8 cellular contexts compared by ENCODE assay signal in the genomic region with DNA sequence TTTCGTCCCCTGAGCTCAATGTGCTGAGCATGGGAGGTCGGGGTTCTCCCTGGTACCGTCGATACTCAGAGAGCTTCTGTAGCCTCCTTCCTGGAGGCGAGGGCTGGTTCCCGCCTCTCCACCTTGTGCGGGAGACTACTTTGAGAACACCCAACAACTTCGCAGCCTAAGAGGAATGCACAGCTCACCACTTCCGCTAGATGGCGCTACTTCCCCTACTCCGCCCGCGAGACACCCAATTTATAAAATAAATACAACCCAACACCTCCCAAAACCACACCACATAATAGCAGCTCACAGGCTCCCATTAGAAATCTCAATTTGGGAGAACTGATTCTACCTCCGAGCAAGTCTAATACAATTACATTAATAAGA. TPM values are rescaled to one million over a fixed set of nuclear protein-coding genes. Genes with fewer than 3 reads are reported as not detected.
DNase-seq lines count a peak whose midpoint lies in the region; ATAC-seq and TF ChIP-seq lines count a peak whose summit lies in the region.

No MANE protein-coding gene starts in this region.

- H3K9me3 ChIP-seq in MM.1S (replicated peaks; ENCODE audit: insufficient read depth, low read length) = no peaks in the 10 kb centered on the region
- H3K9me3 ChIP-seq in ascending aorta = no peaks in the 10 kb centered on the region

- CTCF ChIA-PET in T-cell (lab: Charles Lee) = interaction anchor here (0.5 to 2.3 kb wide), 25 partner anchors 8 to 1245 kb away, joined by 3 to 23 read pairs (median 4); no protein-coding TSS in a partner anchor

- no peaks in the 10 kb centered on the region for H3K9me3 Mint-ChIP-seq in T-cell

- peak overlapping the region; percentile 33 for H2AFZ ChIP-seq in MM.1S (ENCODE audit: low read length)

- H3K4me2 ChIP-seq in MM.1S (ENCODE audit: low read depth, low read length) = peak overlapping the region; percentile 78

- no peaks in the 10 kb centered on the region for H3K9me2 ChIP-seq in MM.1S (replicated peaks; ENCODE audit: insufficient read depth, low read length)

- H3K27me3 ChIP-seq in MM.1S (replicated peaks; ENCODE audit: insufficient read depth, low read length) = peaks cover 7% of the 10 kb centered on the region
- peaks cover 8% of the 10 kb centered on the region for H3K27me3 ChIP-seq in ascending aorta

- ATAC-seq in GM21367 (IDR thresholded peaks at IDR 0.05; ENCODE audit: unreplicated experiment) (peak; percentile 51), T-cell (replicated peaks in 1 of 4) (peak; percentile 60 to 66 (median 64)), GM19463 (IDR thresholded peaks at IDR 0.05; ENCODE audit: unreplicated experiment) (no peak)

- no peaks in the 10 kb centered on the region for H4K20me1 ChIP-seq in MM.1S (ENCODE audit: insufficient read depth, low read length)

- H3K4me3 Mint-ChIP-seq in T-cell = peak overlapping the region; percentile 74 to 83 (median 76)

- H3K4me1 ChIP-seq in MM.1S (ENCODE audit: low read length) (no peaks in the 10 kb centered on the region), ascending aorta (peaks cover 0 to 8% of the 10 kb centered on the region in 2 donors)

- DNase-seq in CD1c-positive myeloid dendritic cell (ENCODE audit: extremely low spot score) (peak; percentile 78), MM.1S (peak; percentile 83), T-cell (peak; percentile 19 to 69 (median 58)), ascending aorta (ENCODE audit: low spot score in 2 of 2) (peak in 1 of 2 donors; percentile 85), hypothalamus (lab: John Stamatoyannopoulos, UW) (peak in 39 of 51 donors; percentile 12 to 80 (median 56)), retina (peak; percentile 90)

- peak; percentile 86 for TF ChIP-seq CTCF in MM.1S (IDR thresholded peaks at IDR 0.05; ENCODE audit: low read length)
- TF ChIP-seq CTCF in ascending aorta (IDR thresholded peaks at IDR 0.05) = peak; percentile 75 to 91 (median 91)

- POLR2A ChIA-PET in T-cell (lab: Charles Lee) = no interaction called here

- H3F3A ChIP-seq in MM.1S (ENCODE audit: insufficient read depth, low read length) = no peaks in the 10 kb centered on the region

- no peaks in the 10 kb centered on the region for H3K36me3 Mint-ChIP-seq in T-cell

- H3K9ac ChIP-seq in MM.1S (ENCODE audit: low read length) = no peak overlapping the region

- H3K36me3 ChIP-seq in MM.1S (replicated peaks; ENCODE audit: insufficient read depth, low read length) (no peaks in the 10 kb centered on the region), ascending aorta (no peaks in the 10 kb centered on the region)

- H3K27me3 Mint-ChIP-seq in T-cell = peaks cover 51 to 68% of the 10 kb centered on the region in 2 donors

- intact Hi-C loops in ascending aorta (cut with DNase I) = loop anchor here (2.0 kb wide), 2 partner anchors 57 to 1033 kb away; no protein-coding TSS in a partner anchor

- H3K27ac ChIP-seq in MM.1S (ENCODE audit: low read length) = no peak overlapping the region
- H3K27ac ChIP-seq in ascending aorta = no peak overlapping the region

- H3K27ac Mint-ChIP-seq in T-cell = no peak overlapping the region

- H3K79me2 ChIP-seq in MM.1S (ENCODE audit: low read length) = no peaks in the 10 kb centered on the region

- peak overlapping the region; percentile 59 for H3K4me3 ChIP-seq in MM.1S (ENCODE audit: low read length)
- H3K4me3 ChIP-seq in ascending aorta = peak overlapping the region; percentile 60 to 79

- peaks cover 8 to 18% (median 17%) of the 10 kb centered on the region in 3 donors for H3K4me1 Mint-ChIP-seq in T-cell

RNA-seq across cellular contexts. Expression of a gene that starts 1.2 kb away (rescaled TPM):
- under 1 TPM in 3 of 5 donors, not detected in 2; 0.15 to 0.44 (median 0.23) TPM for total RNA-seq in T-cell
- 76.7 TPM for total RNA-seq in ascending aorta

Comparison
In these comparisons a context has a peak if more than half of its experiments do, and no peak if none do; other contexts are left out.
1. RNA of a gene that starts 1.2 kb away (total RNA-seq): 76.7 TPM in ascending aorta (single experiment); 0.15 to 0.44 TPM in T-cell; every median in the first group is over 10 times any median in the second.